ENCODE assay signal across 1 cellular context in the genomic region with DNA sequence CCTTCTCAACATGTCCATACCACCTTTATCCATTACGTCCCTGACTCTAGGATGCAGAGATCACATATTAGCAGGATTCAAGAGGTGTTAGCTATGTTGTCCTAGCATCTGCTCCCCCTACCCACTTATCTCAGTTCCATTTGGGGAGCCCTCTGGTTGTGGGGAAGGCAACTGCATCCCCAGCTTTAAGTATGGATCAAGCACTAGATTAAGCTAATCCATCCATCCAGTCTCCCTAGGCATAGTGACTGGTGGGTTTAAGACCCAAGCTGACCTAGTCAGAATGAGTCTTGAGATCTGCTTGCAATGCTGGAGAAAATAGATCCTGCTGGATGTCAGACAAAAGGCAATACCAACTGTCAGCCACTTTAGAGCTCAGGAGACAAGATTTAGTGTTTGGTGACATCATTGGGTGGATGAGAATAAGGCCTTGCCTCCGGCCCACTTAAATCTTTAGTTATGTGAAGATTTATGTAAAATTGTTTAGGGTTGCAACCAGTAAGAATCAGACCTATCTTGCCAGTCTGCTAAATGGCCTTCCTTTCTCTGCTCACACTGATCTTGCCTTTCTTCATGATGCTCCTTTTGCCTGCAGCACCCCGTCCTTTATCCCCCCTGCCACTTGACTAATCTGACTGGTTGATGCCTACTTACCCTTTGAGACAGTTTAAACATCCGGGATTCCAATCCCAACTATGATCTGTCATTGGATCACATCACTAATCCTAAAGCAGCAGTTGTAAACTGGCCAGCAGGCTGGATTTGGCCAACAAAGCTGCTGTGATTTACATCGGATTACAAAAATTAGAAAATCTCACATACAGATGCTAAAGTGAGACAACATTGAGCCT.
TF ChIP-seq lines count a peak whose summit lies in the region.

No MANE protein-coding gene starts in this region.

TF ChIP-seq in HepG2, 621 proteins besides CTCF, POLR2A, EP300 and RAD21:
- TF ChIP-seq, protein P1, sequence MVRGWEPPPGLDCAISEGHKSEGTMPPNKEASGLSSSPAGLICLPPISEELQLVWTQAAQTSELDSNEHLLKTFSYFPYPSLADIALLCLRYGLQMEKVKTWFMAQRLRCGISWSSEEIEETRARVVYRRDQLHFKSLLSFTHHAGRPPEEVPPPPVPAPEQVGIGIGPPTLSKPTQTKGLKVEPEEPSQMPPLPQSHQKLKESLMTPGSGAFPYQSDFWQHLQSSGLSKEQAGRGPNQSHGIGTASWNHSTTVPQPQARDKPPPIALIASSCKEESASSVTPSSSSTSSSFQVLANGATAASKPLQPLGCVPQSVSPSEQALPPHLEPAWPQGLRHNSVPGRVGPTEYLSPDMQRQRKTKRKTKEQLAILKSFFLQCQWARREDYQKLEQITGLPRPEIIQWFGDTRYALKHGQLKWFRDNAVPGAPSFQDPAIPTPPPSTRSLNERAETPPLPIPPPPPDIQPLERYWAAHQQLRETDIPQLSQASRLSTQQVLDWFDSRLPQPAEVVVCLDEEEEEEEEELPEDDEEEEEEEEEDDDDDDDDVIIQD (CRISPR knock-in tag; IDR thresholded peaks at IDR 0.05; ENCODE audit: low read depth) = no peak
- TF ChIP-seq GRHL1 (CRISPR knock-in tag; conservative IDR thresholded peaks at IDR 0.05) (no peak), KMT2A (CRISPR knock-in tag; IDR thresholded peaks at IDR 0.05) (no peak), ZNF776 (CRISPR knock-in tag; IDR thresholded peaks at IDR 0.05) (no peak), POLR2AphosphoS5 (IDR thresholded peaks at IDR 0.05; ENCODE audit: low read depth, low read length) (peak; percentile 49), ZBTB20 (CRISPR knock-in tag; IDR thresholded peaks at IDR 0.05; ENCODE audit: borderline replicate concordance, low read depth) (no peak), ZSCAN21 (CRISPR knock-in tag; IDR thresholded peaks at IDR 0.05; ENCODE audit: borderline replicate concordance) (no peak), SIX4 (CRISPR knock-in tag; IDR thresholded peaks at IDR 0.05) (no peak), STAT5B (CRISPR knock-in tag; IDR thresholded peaks at IDR 0.05) (no peak), TRIM24 (CRISPR knock-in tag; IDR thresholded peaks at IDR 0.05) (no peak), MIXL1 (CRISPR knock-in tag; IDR thresholded peaks at IDR 0.05) (no peak), PAF1 (CRISPR knock-in tag; IDR thresholded peaks at IDR 0.05) (peak; percentile 84; the same call in 1 of the 2 replicates), ZNF335 (CRISPR knock-in tag; IDR thresholded peaks at IDR 0.05) (no peak), KDM2A (CRISPR knock-in tag; IDR thresholded peaks at IDR 0.05; ENCODE audit: borderline replicate concordance, low read depth) (0 out of 2 replicates have a peak, but pooled peaks have one; percentile 48), NFE2L1 (CRISPR knock-in tag; IDR thresholded peaks at IDR 0.05; ENCODE audit: borderline replicate concordance) (no peak), NFKBIZ (CRISPR knock-in tag; IDR thresholded peaks at IDR 0.05) (0 out of 2 replicates have a peak, but pooled peaks have one; percentile 18), CEBPZ (IDR thresholded peaks at IDR 0.05; ENCODE audit: low read length) (no peak), AGO2 (optimal IDR thresholded peaks at IDR 0.05; ENCODE audit: low read depth, low read length) (peak; percentile 66), STAG1 (CRISPR knock-in tag; IDR thresholded peaks at IDR 0.05) (0 out of 2 replicates have a peak, but pooled peaks have one; percentile 15), NFYC (CRISPR knock-in tag; IDR thresholded peaks at IDR 0.05) (no peak), ZNF232 (CRISPR knock-in tag; IDR thresholded peaks at IDR 0.05; ENCODE audit: borderline replicate concordance) (no peak), GABPA (IDR thresholded peaks at IDR 0.05; ENCODE audit: low read depth, low read length) (no peak), GABPA (CRISPR knock-in tag; IDR thresholded peaks at IDR 0.05; ENCODE audit: low read depth) (0 out of 2 replicates have a peak, but pooled peaks have one; percentile 10), ZBTB42 (CRISPR knock-in tag; IDR thresholded peaks at IDR 0.05) (no peak), MEIS1 (CRISPR knock-in tag; IDR thresholded peaks at IDR 0.05; ENCODE audit: borderline replicate concordance) (no peak), RBM22 (optimal IDR thresholded peaks at IDR 0.05; ENCODE audit: low read length) (peak; percentile 92), ZNF205 (CRISPR knock-in tag; IDR thresholded peaks at IDR 0.05) (no peak), ZC3H13 (CRISPR knock-in tag; IDR thresholded peaks at IDR 0.05) (0 out of 2 replicates have a peak, but pooled peaks have one; percentile 49), KDM5B (CRISPR knock-in tag; IDR thresholded peaks at IDR 0.05; ENCODE audit: borderline replicate concordance) (no peak), ZNF75D (CRISPR knock-in tag; IDR thresholded peaks at IDR 0.05; ENCODE audit: borderline replicate concordance) (no peak), SKI (IDR thresholded peaks at IDR 0.05; ENCODE audit: partially characterized antibody) (no peak), POLR2G (IDR thresholded peaks at IDR 0.05; ENCODE audit: low read depth, low read length) (peak; percentile 31), GABPB1 (CRISPR knock-in tag; IDR thresholded peaks at IDR 0.05) (no peak), CHD2 (IDR thresholded peaks at IDR 0.05; ENCODE audit: low read depth, low read length) (no peak), CREB1 (IDR thresholded peaks at IDR 0.05) (no peak), CREB1 (CRISPR knock-in tag; IDR thresholded peaks at IDR 0.05) (peak; percentile 26; the same call in 1 of the 2 replicates), NFYB (CRISPR knock-in tag; IDR thresholded peaks at IDR 0.05) (no peak), ZNF33A (CRISPR knock-in tag; IDR thresholded peaks at IDR 0.05; ENCODE audit: borderline replicate concordance) (no peak), NFRKB (IDR thresholded peaks at IDR 0.05) (no peak)
- TF ChIP-seq, protein P2, sequence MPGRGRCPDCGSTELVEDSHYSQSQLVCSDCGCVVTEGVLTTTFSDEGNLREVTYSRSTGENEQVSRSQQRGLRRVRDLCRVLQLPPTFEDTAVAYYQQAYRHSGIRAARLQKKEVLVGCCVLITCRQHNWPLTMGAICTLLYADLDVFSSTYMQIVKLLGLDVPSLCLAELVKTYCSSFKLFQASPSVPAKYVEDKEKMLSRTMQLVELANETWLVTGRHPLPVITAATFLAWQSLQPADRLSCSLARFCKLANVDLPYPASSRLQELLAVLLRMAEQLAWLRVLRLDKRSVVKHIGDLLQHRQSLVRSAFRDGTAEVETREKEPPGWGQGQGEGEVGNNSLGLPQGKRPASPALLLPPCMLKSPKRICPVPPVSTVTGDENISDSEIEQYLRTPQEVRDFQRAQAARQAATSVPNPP (CRISPR knock-in tag; IDR thresholded peaks at IDR 0.05) = no peak
- TF ChIP-seq, protein P3, sequence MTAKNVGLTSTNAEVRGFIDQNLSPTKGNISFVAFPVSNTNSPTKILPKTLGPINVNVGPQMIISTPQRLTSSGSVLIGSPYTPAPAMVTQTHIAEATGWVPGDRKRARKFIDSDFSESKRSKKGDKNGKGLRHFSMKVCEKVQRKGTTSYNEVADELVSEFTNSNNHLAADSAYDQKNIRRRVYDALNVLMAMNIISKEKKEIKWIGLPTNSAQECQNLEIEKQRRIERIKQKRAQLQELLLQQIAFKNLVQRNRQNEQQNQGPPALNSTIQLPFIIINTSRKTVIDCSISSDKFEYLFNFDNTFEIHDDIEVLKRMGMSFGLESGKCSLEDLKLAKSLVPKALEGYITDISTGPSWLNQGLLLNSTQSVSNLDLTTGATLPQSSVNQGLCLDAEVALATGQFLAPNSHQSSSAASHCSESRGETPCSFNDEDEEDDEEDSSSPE (CRISPR knock-in tag; IDR thresholded peaks at IDR 0.05) = no peak
